In the genomic region with DNA sequence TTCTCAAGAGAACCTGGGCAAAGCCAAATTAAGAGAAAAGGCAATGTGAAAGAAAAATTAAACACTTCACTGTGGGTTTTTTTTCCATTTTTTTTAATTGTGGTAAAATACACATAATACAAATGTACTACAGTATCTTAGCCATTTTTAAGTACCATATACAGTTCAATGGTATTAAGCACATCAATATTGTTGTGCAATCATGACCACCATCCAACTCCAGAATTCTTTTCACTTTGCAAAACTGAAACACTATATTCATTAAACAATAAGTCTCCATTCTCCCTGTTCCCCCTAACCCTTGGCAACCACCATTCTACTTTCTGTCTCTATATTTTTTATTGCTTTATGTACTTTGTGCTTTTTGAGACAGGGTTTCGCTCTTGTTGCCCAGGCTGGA, we compare ENCODE assay signal across 1 cellular context.
TF ChIP-seq lines count a peak whose summit lies in the region.

No MANE protein-coding gene starts in this region.

TF ChIP-seq in IMR-90, 13 proteins besides CTCF, POLR2A, EP300 and RAD21:
- TF ChIP-seq RFX5 (IDR thresholded peaks at IDR 0.05; ENCODE audit: low read depth, low read length) (no peak), CEBPB (IDR thresholded peaks at IDR 0.05; ENCODE audit: low read depth, low read length) (peak; percentile 73), CHD1 (IDR thresholded peaks at IDR 0.05; ENCODE audit: low read depth, low read length) (no peak), MXI1 (IDR thresholded peaks at IDR 0.05; ENCODE audit: borderline replicate concordance, low read depth, low read length) (no peak), MAZ (IDR thresholded peaks at IDR 0.05; ENCODE audit: borderline replicate concordance, low read depth, low read length) (no peak), RCOR1 (IDR thresholded peaks at IDR 0.05; ENCODE audit: insufficient replicate concordance, low read length) (no peak)
- TF ChIP-seq, protein P1, sequence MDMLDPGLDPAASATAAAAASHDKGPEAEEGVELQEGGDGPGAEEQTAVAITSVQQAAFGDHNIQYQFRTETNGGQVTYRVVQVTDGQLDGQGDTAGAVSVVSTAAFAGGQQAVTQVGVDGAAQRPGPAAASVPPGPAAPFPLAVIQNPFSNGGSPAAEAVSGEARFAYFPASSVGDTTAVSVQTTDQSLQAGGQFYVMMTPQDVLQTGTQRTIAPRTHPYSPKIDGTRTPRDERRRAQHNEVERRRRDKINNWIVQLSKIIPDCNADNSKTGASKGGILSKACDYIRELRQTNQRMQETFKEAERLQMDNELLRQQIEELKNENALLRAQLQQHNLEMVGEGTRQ (IDR thresholded peaks at IDR 0.05; ENCODE audit: low read depth, low read length): no peak
TF ChIP-seq in IMR-90: peak in this region for 1.
